ENCODE assay signal across 8 cellular contexts in the genomic region with DNA sequence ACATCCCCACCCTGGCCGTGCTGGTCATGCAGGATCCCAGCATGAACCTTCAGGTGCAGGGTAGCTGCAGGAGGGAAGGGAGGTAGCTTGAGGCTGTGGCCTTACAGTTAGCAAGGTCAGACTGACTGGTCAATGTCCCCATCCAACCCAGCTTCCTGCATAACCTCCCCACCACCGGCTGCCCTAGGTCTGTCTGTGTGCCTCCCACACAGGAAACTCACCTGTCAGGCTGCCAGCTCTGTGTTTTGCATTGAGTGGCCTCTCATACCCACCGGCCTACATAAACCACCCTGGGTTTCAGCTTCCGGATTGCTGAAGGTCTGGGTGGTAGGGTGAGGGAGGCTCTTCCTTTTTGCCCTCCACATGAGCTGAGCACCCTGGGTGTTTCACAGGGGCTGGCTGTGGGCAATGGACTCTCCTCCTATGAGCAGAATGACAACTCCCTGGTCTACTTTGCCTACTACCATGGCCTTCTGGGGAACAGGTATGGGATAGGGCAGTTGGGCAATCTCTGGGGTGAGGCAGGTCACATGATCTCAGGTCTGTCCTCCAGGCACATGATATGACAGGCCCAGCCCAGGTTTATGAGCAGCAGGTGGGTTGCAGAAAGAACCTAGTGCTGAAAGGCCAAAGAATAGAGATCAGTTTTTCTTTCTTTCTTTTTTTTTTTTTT. TPM values are rescaled to one million over a fixed set of nuclear protein-coding genes. Genes with fewer than 3 reads are reported as not detected.
DNase-seq lines count a peak whose midpoint lies in the region; ATAC-seq, FAIRE-seq and TF ChIP-seq lines count a peak whose summit lies in the region.

No MANE protein-coding gene starts in this region.

- intact Hi-C loops in naive thymus-derived CD4-positive, alpha-beta T cell (cut with micrococcal nuclease), result loop anchor here in 1 of 2 donors (5.0 kb wide), 1 partner anchor 96 kb away; no protein-coding TSS in a partner anchor

- H3K9me3 Mint-ChIP-seq in CD8-positive, alpha-beta memory T cell, result no peaks in the 10 kb centered on the region
- no peaks in the 10 kb centered on the region for H3K9me3 Mint-ChIP-seq in astrocyte (ENCODE audit: unreplicated experiment)
- no peaks in the 10 kb centered on the region for H3K9me3 Mint-ChIP-seq in naive thymus-derived CD4-positive, alpha-beta T cell

- TF ChIP-seq CTCF in astrocyte (IDR thresholded peaks at IDR 0.05; ENCODE audit: insufficient read depth, low read depth, low read length), result no peak

- no peak for ATAC-seq in naive thymus-derived CD4-positive, alpha-beta T cell
- no peak for ATAC-seq in HG02870 (IDR thresholded peaks at IDR 0.05; ENCODE audit: unreplicated experiment)
- ATAC-seq in HG03135 (IDR thresholded peaks at IDR 0.05; ENCODE audit: unreplicated experiment), result no peak

- DNase-seq in CD8-positive, alpha-beta memory T cell, result peak in 2 of 5 donors; percentile 22 to 37
- DNase-seq in MG63, result no peak
- DNase-seq in astrocyte (ENCODE audit: low read depth), result no peak
- no peak for DNase-seq in naive thymus-derived CD4-positive, alpha-beta T cell
- DNase-seq in central memory CD4-positive, alpha-beta T cell, result no peak
- no peak for DNase-seq in mucosa of gallbladder (ENCODE audit: low spot score)

- no peak for FAIRE-seq in astrocyte (lab: Jason Lieb, UNC)

- peaks cover 8% of the 10 kb centered on the region for H3K36me3 ChIP-seq in CD8-positive, alpha-beta memory T cell (ENCODE audit: insufficient read depth, low read length)
- H3K36me3 ChIP-seq in MG63, result peaks cover 25% of the 10 kb centered on the region
- H3K36me3 ChIP-seq in astrocyte (ENCODE audit: insufficient read depth, low read length), result peaks cover 8% of the 10 kb centered on the region
- H3K36me3 ChIP-seq in naive thymus-derived CD4-positive, alpha-beta T cell (ENCODE audit: control insufficient read depth in 2 of 3, insufficient read depth in 3 of 3, low read length in 3 of 3), result peaks cover 0 to 42% (median 4%) of the 10 kb centered on the region in 3 experiments

- H3K27ac Mint-ChIP-seq in CD8-positive, alpha-beta memory T cell, result peak overlapping the region; percentile 78 to 97 (median 87)
- H3K27ac Mint-ChIP-seq in astrocyte (ENCODE audit: unreplicated experiment), result no peak overlapping the region
- H3K27ac Mint-ChIP-seq in naive thymus-derived CD4-positive, alpha-beta T cell, result peak overlapping the region in 6 of 9 donors; percentile 44 to 91 (median 76)

- no peaks in the 10 kb centered on the region for H3K27me3 ChIP-seq in CD8-positive, alpha-beta memory T cell (ENCODE audit: insufficient read depth, low read length, poor library complexity, severe bottlenecking)
- H3K27me3 ChIP-seq in MG63, result no peaks in the 10 kb centered on the region
- H3K27me3 ChIP-seq in astrocyte (ENCODE audit: insufficient read depth, low read length), result no peaks in the 10 kb centered on the region
- no peaks in the 10 kb centered on the region for H3K27me3 ChIP-seq in naive thymus-derived CD4-positive, alpha-beta T cell (ENCODE audit: control insufficient read depth in 2 of 2, insufficient read depth in 2 of 2, low read length in 2 of 2)

- no peak overlapping the region for H3K4me3 ChIP-seq in CD8-positive, alpha-beta memory T cell (ENCODE audit: low read length)
- H3K4me3 ChIP-seq in MG63, result peak overlapping the region; percentile 92; the same call in 1 of the 2 replicates
- H3K4me3 ChIP-seq in astrocyte (ENCODE audit: insufficient read depth, low read depth, low read length), result no peak overlapping the region
- peak overlapping the region; percentile 96 for H3K4me3 ChIP-seq in naive thymus-derived CD4-positive, alpha-beta T cell (ENCODE audit: low read length)

- no peaks in the 10 kb centered on the region for H3K27me3 Mint-ChIP-seq in CD8-positive, alpha-beta memory T cell
- no peaks in the 10 kb centered on the region for H3K27me3 Mint-ChIP-seq in astrocyte (ENCODE audit: low read depth, unreplicated experiment)
- H3K27me3 Mint-ChIP-seq in naive thymus-derived CD4-positive, alpha-beta T cell, result no peaks in the 10 kb centered on the region

- peaks cover 23% of the 10 kb centered on the region for H3K4me1 ChIP-seq in CD8-positive, alpha-beta memory T cell (ENCODE audit: insufficient read depth, low read length)
- H3K4me1 ChIP-seq in astrocyte (ENCODE audit: insufficient read depth, low read length), result peaks cover 30% of the 10 kb centered on the region
- peaks cover 22 to 25% of the 10 kb centered on the region in 2 donors for H3K4me1 ChIP-seq in naive thymus-derived CD4-positive, alpha-beta T cell (ENCODE audit: control insufficient read depth in 2 of 2, insufficient read depth in 2 of 2, low read length in 2 of 2)

- H3K4me3 Mint-ChIP-seq in CD8-positive, alpha-beta memory T cell, result peak overlapping the region; percentile 87 to 95 (median 92)
- peak overlapping the region; percentile 89 for H3K4me3 Mint-ChIP-seq in astrocyte (ENCODE audit: unreplicated experiment)
- H3K4me3 Mint-ChIP-seq in naive thymus-derived CD4-positive, alpha-beta T cell, result peak overlapping the region; percentile 88 to 95 (median 93)

- POLR2A ChIA-PET in CD8-positive, alpha-beta memory T cell (lab: Charles Lee), result interaction anchor here (0.5 to 2.6 kb wide), 4 partner anchors 36 to 79 kb away, joined by 3 to 28 read pairs (median 4); partner anchors contain the start of genes ACOT8, PCIF1, ZNF335 and ZSWIM3
- POLR2A ChIA-PET in naive thymus-derived CD4-positive, alpha-beta T cell (lab: Charles Lee), result interaction anchor here (0.6 to 4.7 kb wide), 11 partner anchors 12 to 222 kb away, joined by 3 to 64 read pairs (median 3); partner anchors contain the start of genes ACOT8, PCIF1, ZNF335 and ZSWIM1

- H2AFZ ChIP-seq in astrocyte (ENCODE audit: low read depth, low read length), result no peak overlapping the region

- H3K27ac ChIP-seq in CD8-positive, alpha-beta memory T cell (ENCODE audit: low read depth, low read length), result no peak overlapping the region
- no peak overlapping the region for H3K27ac ChIP-seq in astrocyte (ENCODE audit: low read depth, low read length)
- H3K27ac ChIP-seq in naive thymus-derived CD4-positive, alpha-beta T cell (ENCODE audit: low read depth, low read length), result no peak overlapping the region

- H3K4me1 Mint-ChIP-seq in CD8-positive, alpha-beta memory T cell, result peaks cover 28 to 47% (median 35%) of the 10 kb centered on the region in 3 donors
- H3K4me1 Mint-ChIP-seq in astrocyte (ENCODE audit: low read depth, unreplicated experiment), result peaks cover 9% of the 10 kb centered on the region
- H3K4me1 Mint-ChIP-seq in naive thymus-derived CD4-positive, alpha-beta T cell, result peaks cover 16 to 33% (median 26%) of the 10 kb centered on the region in 7 donors

- CTCF ChIA-PET in CD8-positive, alpha-beta memory T cell (lab: Charles Lee), result interaction anchor here (0.8 to 7.1 kb wide), 4 partner anchors 25 to 94 kb away, joined by 3 to 39 read pairs (median 5); partner anchors contain the start of gene PCIF1
- CTCF ChIA-PET in naive thymus-derived CD4-positive, alpha-beta T cell (lab: Charles Lee), result interaction anchor here (1.0 to 1.4 kb wide), 5 partner anchors 30 to 94 kb away, joined by 3 to 4 read pairs (median 3); no protein-coding TSS in a partner anchor

- peaks cover 24% of the 10 kb centered on the region for H4K20me1 ChIP-seq in astrocyte (ENCODE audit: insufficient read depth, low read length)

- peaks cover 3 to 45% (median 7%) of the 10 kb centered on the region in 3 donors for H3K36me3 Mint-ChIP-seq in CD8-positive, alpha-beta memory T cell
- peaks cover 20% of the 10 kb centered on the region for H3K36me3 Mint-ChIP-seq in astrocyte (ENCODE audit: low read depth, unreplicated experiment)
- peaks cover 0 to 20% (median 8%) of the 10 kb centered on the region in 5 donors for H3K36me3 Mint-ChIP-seq in naive thymus-derived CD4-positive, alpha-beta T cell

- no peaks in the 10 kb centered on the region for H3K9me3 ChIP-seq in CD8-positive, alpha-beta memory T cell (ENCODE audit: low read length)
- no peaks in the 10 kb centered on the region for H3K9me3 ChIP-seq in MG63
- H3K9me3 ChIP-seq in astrocyte (ENCODE audit: insufficient read depth, low read depth, low read length), result no peaks in the 10 kb centered on the region
- no peaks in the 10 kb centered on the region for H3K9me3 ChIP-seq in naive thymus-derived CD4-positive, alpha-beta T cell (ENCODE audit: control insufficient read depth in 2 of 3, low read length in 3 of 3)

- no peak overlapping the region for H3K4me2 ChIP-seq in astrocyte (ENCODE audit: low read length)

- H3K9ac ChIP-seq in astrocyte (ENCODE audit: low read length), result no peak overlapping the region

- H3K79me2 ChIP-seq in astrocyte (ENCODE audit: insufficient read depth, low read length), result peaks cover 16% of the 10 kb centered on the region

RNA-seq across cellular contexts. Expression of gene CTSA, which starts 1.8 kb away (rescaled TPM):
- total RNA-seq in CD8-positive, alpha-beta memory T cell, result 10 to 100 TPM; 81.1 to 82.1 TPM
- polyA plus RNA-seq in CD8-positive, alpha-beta memory T cell, result 219 TPM
- total RNA-seq in MG63 (2014; rRNA removed; shearing (Covaris generic); ENCODE audit: low replicate concordance), result 17.8 and 27.9 TPM in 2 replicates
- total RNA-seq in astrocyte (69.0 and 87.5 TPM in 2 replicates), mucosa of gallbladder (153 TPM)
- 100 to 1,000 TPM in 1 of 5 experiments, 10 to 100 TPM in 4; 60.5 to 151 (median 65.1) TPM for total RNA-seq in naive thymus-derived CD4-positive, alpha-beta T cell
- polyA plus RNA-seq in naive thymus-derived CD4-positive, alpha-beta T cell, result 10 to 100 TPM; 59.6 to 74.7 TPM

RNA-seq across cellular contexts. Expression of gene NEURL2, which starts 2.0 kb away (rescaled TPM):
- total RNA-seq in CD8-positive, alpha-beta memory T cell, result 1 to 10 TPM; 2.7 to 2.8 TPM
- polyA plus RNA-seq in CD8-positive, alpha-beta memory T cell, result 0.94 TPM
- 0.39 TPM in 1 of 2 replicates, not detected in the other for total RNA-seq in MG63 (2014; rRNA removed; shearing (Covaris generic); ENCODE audit: low replicate concordance)
- total RNA-seq in astrocyte (6.7 and 6.9 TPM in 2 replicates), mucosa of gallbladder (5.9 TPM)
- total RNA-seq in naive thymus-derived CD4-positive, alpha-beta T cell, result 1 to 10 TPM; 1.2 to 5.3 (median 4.0) TPM
- polyA plus RNA-seq in naive thymus-derived CD4-positive, alpha-beta T cell, result 1 to 10 TPM in 1 of 2 donors, under 1 TPM in 1; 0.69 to 4.0 TPM

RNA-seq across cellular contexts. Expression of gene SPATA25, which starts 5.5 kb away (rescaled TPM):
- 1 to 10 TPM in 1 of 2 experiments, under 1 TPM in 1; 0.98 to 1.9 TPM for total RNA-seq in CD8-positive, alpha-beta memory T cell
- polyA plus RNA-seq in CD8-positive, alpha-beta memory T cell, result not detected
- not detected in 2 replicates for total RNA-seq in MG63 (2014; rRNA removed; shearing (Covaris generic); ENCODE audit: low replicate concordance)
- total RNA-seq in astrocyte (0.67 and 1.7 TPM in 2 replicates), mucosa of gallbladder (2.8 TPM)
- 1 to 10 TPM; 1.0 to 3.9 (median 1.2) TPM for total RNA-seq in naive thymus-derived CD4-positive, alpha-beta T cell
- polyA plus RNA-seq in naive thymus-derived CD4-positive, alpha-beta T cell, result not detected

RNA-seq across cellular contexts. Expression of gene ZSWIM1, which starts 11.9 kb away (rescaled TPM):
- 10 to 100 TPM; 12.3 TPM for total RNA-seq in CD8-positive, alpha-beta memory T cell
- polyA plus RNA-seq in CD8-positive, alpha-beta memory T cell, result 2.1 TPM
- 5.7 and 8.5 TPM in 2 replicates for total RNA-seq in MG63 (2014; rRNA removed; shearing (Covaris generic); ENCODE audit: low replicate concordance)
- total RNA-seq in astrocyte, result 9.0 and 9.6 TPM in 2 replicates
- total RNA-seq in naive thymus-derived CD4-positive, alpha-beta T cell, result 10 to 100 TPM in 2 of 5 experiments, 1 to 10 TPM in 3; 8.2 to 16.0 (median 9.8) TPM
- polyA plus RNA-seq in naive thymus-derived CD4-positive, alpha-beta T cell, result 10 to 100 TPM in 1 of 2 donors, 1 to 10 TPM in 1; 3.2 to 12.5 TPM
- total RNA-seq in mucosa of gallbladder, result 14.6 TPM

RNA-seq across cellular contexts. Expression of gene PLTP, which starts 19.0 kb away (rescaled TPM):
- 1 to 10 TPM; 2.5 to 3.2 TPM for total RNA-seq in CD8-positive, alpha-beta memory T cell
- 0.45 TPM for polyA plus RNA-seq in CD8-positive, alpha-beta memory T cell
- total RNA-seq in MG63 (2014; rRNA removed; shearing (Covaris generic); ENCODE audit: low replicate concordance), result 46.8 and 70.1 TPM in 2 replicates
- total RNA-seq in astrocyte (162 and 167 TPM in 2 replicates), mucosa of gallbladder (111 TPM)
- under 1 TPM in 4 of 5 experiments, not detected in 1; 0.31 to 0.44 (median 0.37) TPM for total RNA-seq in naive thymus-derived CD4-positive, alpha-beta T cell
- polyA plus RNA-seq in naive thymus-derived CD4-positive, alpha-beta T cell, result not detected

Comparison
In these comparisons a context has a peak if more than half of its experiments do, and no peak if none do; other contexts are left out.
1. H3K4me3 ChIP-seq: peak in MG63 (single experiment) and naive thymus-derived CD4-positive, alpha-beta T cell (single experiment); none in CD8-positive, alpha-beta memory T cell (single experiment) and astrocyte (single experiment).
2. Peak in every context shown above with its lines, with median percentiles within 50 percentile points of each other: H3K4me3 Mint-ChIP-seq.